Comparison of ENCODE assay signal across 28 cellular contexts in the genomic region with DNA sequence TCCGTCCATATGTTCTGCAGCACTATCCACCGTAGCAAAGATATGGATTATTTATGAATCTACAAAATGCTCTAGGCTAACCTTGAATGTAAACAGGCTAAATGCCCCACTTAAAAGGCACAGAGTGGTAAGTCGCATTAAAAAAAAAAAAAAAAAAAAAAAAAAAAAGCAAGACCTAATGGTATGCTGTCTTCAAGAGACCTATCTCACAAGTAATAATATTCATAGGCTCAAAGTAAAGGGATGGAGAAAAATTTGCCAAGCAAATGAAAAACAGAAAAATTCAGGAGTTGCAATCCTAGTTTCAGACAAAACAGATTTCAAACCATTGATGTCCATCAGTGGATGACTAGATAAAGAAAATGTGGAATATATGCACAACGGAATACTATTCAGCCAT.
"Had no signal": no experiment of that assay in that cellular context is flagged by ENCODE, and none has a peak within 500 bp of the region (broad histone marks: within the 10 kb centered on the region; RNA-seq: fewer than 3 reads in every experiment).

No MANE protein-coding gene starts in this region.

- FAIRE-seq: endometrium, endothelial cell of umbilical vein, frontal cortex had no signal

- H3K27me3 ChIP-seq: colonic mucosa, dorsolateral prefrontal cortex, esophagus muscularis mucosa, esophagus squamous epithelium, foreskin keratinocyte, gastrocnemius medialis, gastroesophageal sphincter, heart left ventricle, heart right ventricle, hepatocyte had no signal

- DNase-seq: colonic mucosa; cortex of kidney; dermis blood vessel endothelial cell; dorsolateral prefrontal cortex; effector CD4-positive, alpha-beta T cell; effector CD8-positive, alpha-beta T cell; effector memory CD4-positive, alpha-beta T cell; effector memory CD8-positive, alpha-beta T cell; endodermal cell; esophagus squamous epithelium; foreskin fibroblast; foreskin keratinocyte; foreskin melanocyte; gastrocnemius medialis; glutamatergic neuron; head of caudate nucleus; heart left ventricle; heart right ventricle; hippocampal formation had no signal

- H3K9me3 ChIP-seq: colonic mucosa, gastrocnemius medialis had no signal

- H2AFZ ChIP-seq: hepatocyte had no signal

- H3K4me3 ChIP-seq: colonic mucosa, coronary artery, dorsolateral prefrontal cortex, esophagus muscularis mucosa, esophagus squamous epithelium, gastrocnemius medialis, gastroesophageal sphincter, heart left ventricle, heart right ventricle, hepatocyte had no signal

- H3K79me2 ChIP-seq: hepatocyte had no signal

- H3K27ac ChIP-seq: colonic mucosa, coronary artery, dorsolateral prefrontal cortex, epithelial cell of prostate, esophagus muscularis mucosa, esophagus squamous epithelium, foreskin keratinocyte, gastrocnemius medialis, gastroesophageal sphincter, heart left ventricle, heart right ventricle, hepatocyte had no signal

- H3K4me1 ChIP-seq: colonic mucosa, esophagus muscularis mucosa, esophagus squamous epithelium, foreskin keratinocyte, gastrocnemius medialis, gastroesophageal sphincter, heart left ventricle, heart right ventricle had no signal

- H3K36me3 ChIP-seq: colonic mucosa, esophagus muscularis mucosa, esophagus squamous epithelium, gastrocnemius medialis, gastroesophageal sphincter, heart left ventricle, heart right ventricle had no signal

- H3K4me2 ChIP-seq: hepatocyte had no signal

- ATAC-seq: effector memory CD8-positive, alpha-beta T cell; esophagus mucosa; foreskin keratinocyte; gastrocnemius medialis; gastroesophageal sphincter; heart left ventricle; heart right ventricle had no signal
